In the genomic region with DNA sequence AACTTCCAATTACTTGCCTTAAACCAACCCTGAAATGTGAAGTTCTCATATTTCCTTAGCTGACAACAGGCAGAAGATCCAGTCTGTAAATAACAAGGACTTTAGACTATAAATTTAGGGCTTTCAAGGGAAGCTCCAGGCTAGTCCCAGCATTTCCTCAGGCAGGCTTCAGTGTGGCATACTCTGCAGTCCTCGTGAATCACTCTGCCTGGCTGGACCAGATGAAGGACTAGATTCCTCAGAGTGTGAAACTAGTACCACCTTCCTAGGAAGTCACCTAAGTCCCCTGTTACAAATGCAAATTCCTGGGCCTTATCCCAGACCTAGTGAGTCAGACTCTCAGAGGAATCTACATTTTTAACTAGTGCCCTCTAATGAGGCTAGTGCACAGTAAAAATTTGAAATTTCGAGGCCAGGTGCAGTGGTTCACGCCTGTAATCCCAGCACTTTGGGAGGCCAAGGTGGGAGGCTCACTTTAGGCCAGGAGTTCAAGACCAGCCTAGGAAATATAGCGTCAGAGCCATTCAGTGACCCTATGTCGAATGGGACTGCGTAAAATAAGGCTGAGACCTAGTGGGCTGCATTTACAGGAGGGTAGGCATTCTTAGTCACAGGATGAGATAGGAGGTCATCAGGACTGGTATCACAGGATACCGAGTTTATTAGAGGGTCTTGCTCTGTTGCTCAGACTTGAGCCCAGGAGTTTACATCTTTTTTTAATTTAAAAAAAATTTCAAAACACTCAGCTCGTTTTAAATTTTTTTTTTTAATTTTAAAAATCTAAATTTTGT, we compare ENCODE assay signal across 2 cellular contexts.
TF ChIP-seq lines count a peak whose summit lies in the region.

No MANE protein-coding gene starts in this region.

TF ChIP-seq in WTC11, 78 proteins besides CTCF, POLR2A, EP300 and RAD21:
- TF ChIP-seq ZNF121 (CRISPR knock-in tag; IDR thresholded peaks at IDR 0.05) (peak; percentile 94), TP53 (CRISPR knock-in tag; IDR thresholded peaks at IDR 0.05) (no peak), NFE2L1 (CRISPR knock-in tag; IDR thresholded peaks at IDR 0.05) (no peak)
- TF ChIP-seq, protein P1, sequence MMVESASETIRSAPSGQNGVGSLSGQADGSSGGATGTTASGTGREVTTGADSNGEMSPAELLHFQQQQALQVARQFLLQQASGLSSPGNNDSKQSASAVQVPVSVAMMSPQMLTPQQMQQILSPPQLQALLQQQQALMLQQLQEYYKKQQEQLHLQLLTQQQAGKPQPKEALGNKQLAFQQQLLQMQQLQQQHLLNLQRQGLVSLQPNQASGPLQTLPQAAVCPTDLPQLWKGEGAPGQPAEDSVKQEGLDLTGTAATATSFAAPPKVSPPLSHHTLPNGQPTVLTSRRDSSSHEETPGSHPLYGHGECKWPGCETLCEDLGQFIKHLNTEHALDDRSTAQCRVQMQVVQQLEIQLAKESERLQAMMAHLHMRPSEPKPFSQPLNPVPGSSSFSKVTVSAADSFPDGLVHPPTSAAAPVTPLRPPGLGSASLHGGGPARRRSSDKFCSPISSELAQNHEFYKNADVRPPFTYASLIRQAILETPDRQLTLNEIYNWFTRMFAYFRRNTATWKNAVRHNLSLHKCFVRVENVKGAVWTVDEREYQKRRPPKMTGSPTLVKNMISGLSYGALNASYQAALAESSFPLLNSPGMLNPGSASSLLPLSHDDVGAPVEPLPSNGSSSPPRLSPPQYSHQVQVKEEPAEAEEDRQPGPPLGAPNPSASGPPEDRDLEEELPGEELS (CRISPR knock-in tag; IDR thresholded peaks at IDR 0.05) = 0 out of 2 replicates have a peak, but pooled peaks have one; percentile 22

TF ChIP-seq in HepG2, 621 proteins besides CTCF, POLR2A, EP300 and RAD21:
- TF ChIP-seq GLI4 (CRISPR knock-in tag; IDR thresholded peaks at IDR 0.05; ENCODE audit: borderline replicate concordance) (no peak), ZNF569 (CRISPR knock-in tag; IDR thresholded peaks at IDR 0.05; ENCODE audit: borderline replicate concordance) (no peak), ZC3H13 (CRISPR knock-in tag; IDR thresholded peaks at IDR 0.05) (no peak), SYNCRIP (IDR thresholded peaks at IDR 0.05; ENCODE audit: insufficient read depth, low read depth, low read length) (no peak), ATF1 (CRISPR knock-in tag; IDR thresholded peaks at IDR 0.05) (no peak), ZMYM4 (CRISPR knock-in tag; IDR thresholded peaks at IDR 0.05) (no peak), SRF (IDR thresholded peaks at IDR 0.05; ENCODE audit: low read depth, low read length) (no peak), FIP1L1 (IDR thresholded peaks at IDR 0.05; ENCODE audit: borderline replicate concordance, insufficient read depth, low read depth, low read length) (no peak), ZNF468 (CRISPR knock-in tag; IDR thresholded peaks at IDR 0.05) (no peak), ATF7 (IDR thresholded peaks at IDR 0.05) (no peak), ATF7 (CRISPR knock-in tag; IDR thresholded peaks at IDR 0.05) (no peak), ZNF7 (CRISPR knock-in tag; IDR thresholded peaks at IDR 0.05) (no peak), ZNF136 (CRISPR knock-in tag; IDR thresholded peaks at IDR 0.05; ENCODE audit: low read depth) (no peak), TEAD3 (CRISPR knock-in tag; optimal IDR thresholded peaks at IDR 0.05; ENCODE audit: borderline replicate concordance) (no peak), SIX1 (CRISPR knock-in tag; IDR thresholded peaks at IDR 0.05; ENCODE audit: borderline replicate concordance) (no peak)
- TF ChIP-seq, protein P2, sequence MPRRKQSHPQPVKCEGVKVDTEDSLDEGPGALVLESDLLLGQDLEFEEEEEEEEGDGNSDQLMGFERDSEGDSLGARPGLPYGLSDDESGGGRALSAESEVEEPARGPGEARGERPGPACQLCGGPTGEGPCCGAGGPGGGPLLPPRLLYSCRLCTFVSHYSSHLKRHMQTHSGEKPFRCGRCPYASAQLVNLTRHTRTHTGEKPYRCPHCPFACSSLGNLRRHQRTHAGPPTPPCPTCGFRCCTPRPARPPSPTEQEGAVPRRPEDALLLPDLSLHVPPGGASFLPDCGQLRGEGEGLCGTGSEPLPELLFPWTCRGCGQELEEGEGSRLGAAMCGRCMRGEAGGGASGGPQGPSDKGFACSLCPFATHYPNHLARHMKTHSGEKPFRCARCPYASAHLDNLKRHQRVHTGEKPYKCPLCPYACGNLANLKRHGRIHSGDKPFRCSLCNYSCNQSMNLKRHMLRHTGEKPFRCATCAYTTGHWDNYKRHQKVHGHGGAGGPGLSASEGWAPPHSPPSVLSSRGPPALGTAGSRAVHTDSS (CRISPR knock-in tag; conservative IDR thresholded peaks at IDR 0.05) = no peak
- TF ChIP-seq, protein P3, sequence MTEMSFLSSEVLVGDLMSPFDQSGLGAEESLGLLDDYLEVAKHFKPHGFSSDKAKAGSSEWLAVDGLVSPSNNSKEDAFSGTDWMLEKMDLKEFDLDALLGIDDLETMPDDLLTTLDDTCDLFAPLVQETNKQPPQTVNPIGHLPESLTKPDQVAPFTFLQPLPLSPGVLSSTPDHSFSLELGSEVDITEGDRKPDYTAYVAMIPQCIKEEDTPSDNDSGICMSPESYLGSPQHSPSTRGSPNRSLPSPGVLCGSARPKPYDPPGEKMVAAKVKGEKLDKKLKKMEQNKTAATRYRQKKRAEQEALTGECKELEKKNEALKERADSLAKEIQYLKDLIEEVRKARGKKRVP (CRISPR knock-in tag; IDR thresholded peaks at IDR 0.05) = no peak
- TF ChIP-seq, protein P4, sequence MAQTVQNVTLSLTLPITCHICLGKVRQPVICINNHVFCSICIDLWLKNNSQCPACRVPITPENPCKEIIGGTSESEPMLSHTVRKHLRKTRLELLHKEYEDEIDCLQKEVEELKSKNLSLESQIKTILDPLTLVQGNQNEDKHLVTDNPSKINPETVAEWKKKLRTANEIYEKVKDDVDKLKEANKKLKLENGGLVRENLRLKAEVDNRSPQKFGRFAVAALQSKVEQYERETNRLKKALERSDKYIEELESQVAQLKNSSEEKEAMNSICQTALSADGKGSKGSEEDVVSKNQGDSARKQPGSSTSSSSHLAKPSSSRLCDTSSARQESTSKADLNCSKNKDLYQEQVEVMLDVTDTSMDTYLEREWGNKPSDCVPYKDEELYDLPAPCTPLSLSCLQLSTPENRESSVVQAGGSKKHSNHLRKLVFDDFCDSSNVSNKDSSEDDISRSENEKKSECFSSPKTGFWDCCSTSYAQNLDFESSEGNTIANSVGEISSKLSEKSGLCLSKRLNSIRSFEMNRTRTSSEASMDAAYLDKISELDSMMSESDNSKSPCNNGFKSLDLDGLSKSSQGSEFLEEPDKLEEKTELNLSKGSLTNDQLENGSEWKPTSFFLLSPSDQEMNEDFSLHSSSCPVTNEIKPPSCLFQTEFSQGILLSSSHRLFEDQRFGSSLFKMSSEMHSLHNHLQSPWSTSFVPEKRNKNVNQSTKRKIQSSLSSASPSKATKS (CRISPR knock-in tag; IDR thresholded peaks at IDR 0.05) = no peak
- TF ChIP-seq, protein P5, sequence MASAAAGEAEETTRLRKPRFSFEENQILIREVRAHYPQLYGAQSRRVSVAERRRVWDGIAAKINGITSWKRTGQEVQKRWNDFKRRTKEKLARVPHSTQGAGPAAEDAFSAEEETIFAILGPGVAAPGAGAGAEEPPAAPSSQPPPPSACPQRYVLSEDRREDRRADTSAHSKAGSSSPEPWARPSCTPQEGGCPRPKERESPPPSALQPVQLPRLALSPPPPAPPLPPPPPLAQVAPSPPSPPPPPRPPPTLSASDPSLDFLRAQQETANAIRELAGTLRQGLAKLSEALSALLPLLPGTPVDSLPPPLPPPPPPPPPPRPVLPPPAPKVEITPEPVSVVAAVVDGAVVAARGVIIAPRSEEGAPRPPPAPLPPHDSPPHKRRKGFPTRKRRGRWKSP (CRISPR knock-in tag; IDR thresholded peaks at IDR 0.05) = no peak
- TF ChIP-seq, protein P6, sequence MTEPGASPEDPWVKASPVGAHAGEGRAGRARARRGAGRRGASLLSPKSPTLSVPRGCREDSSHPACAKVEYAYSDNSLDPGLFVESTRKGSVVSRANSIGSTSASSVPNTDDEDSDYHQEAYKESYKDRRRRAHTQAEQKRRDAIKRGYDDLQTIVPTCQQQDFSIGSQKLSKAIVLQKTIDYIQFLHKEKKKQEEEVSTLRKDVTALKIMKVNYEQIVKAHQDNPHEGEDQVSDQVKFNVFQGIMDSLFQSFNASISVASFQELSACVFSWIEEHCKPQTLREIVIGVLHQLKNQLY (CRISPR knock-in tag; IDR thresholded peaks at IDR 0.05) = no peak
